ENCODE assay signal across 8 cellular contexts in the genomic region with DNA sequence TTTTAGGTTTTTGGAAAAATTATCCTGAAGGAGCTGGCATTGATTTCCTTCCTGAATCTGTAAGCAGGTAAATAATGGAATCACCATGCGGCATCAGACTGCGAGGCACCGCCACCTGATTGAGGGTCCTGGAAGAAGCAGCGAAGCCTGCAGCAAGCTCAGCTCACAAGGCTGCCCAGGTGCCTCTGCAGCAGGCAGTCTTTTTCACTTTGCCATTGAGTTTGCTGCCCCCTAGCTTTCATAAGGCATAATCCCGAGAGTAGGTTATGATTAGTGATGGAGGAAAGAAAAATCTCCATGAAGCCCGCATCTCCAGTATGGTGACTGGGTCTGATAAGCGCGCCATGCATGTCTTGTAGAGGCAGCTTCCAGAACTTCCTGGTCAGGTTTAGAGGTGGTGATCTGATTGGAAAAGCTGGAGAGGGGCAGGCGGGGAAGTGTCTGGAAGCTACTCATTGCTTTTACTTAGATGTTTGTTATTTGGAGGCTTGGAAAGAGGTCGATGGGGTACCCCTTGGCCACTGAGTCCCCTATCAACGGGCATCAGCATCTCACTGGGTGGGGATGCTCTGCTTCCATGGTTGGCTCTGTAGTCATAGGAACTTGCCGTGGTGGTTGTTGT. TPM values are rescaled to one million over a fixed set of nuclear protein-coding genes. Genes with fewer than 3 reads are reported as not detected.
DNase-seq lines count a peak whose midpoint lies in the region; ATAC-seq and TF ChIP-seq lines count a peak whose summit lies in the region.

No MANE protein-coding gene starts in this region.

- H3K27me3 ChIP-seq in neural progenitor cell = no peaks in the 10 kb centered on the region

- no peaks in the 10 kb centered on the region for H3K36me3 ChIP-seq in neural progenitor cell

- no peaks in the 10 kb centered on the region for H3K4me1 ChIP-seq in neural progenitor cell

- H4K20me1 ChIP-seq in neural progenitor cell (ENCODE audit: low read depth) = no peaks in the 10 kb centered on the region

- no peak overlapping the region for H3K4me3 ChIP-seq in fibroblast of pulmonary artery (replicated peaks; ENCODE audit: low read depth, low read length)
- no peak overlapping the region for H3K4me3 ChIP-seq in neural progenitor cell

- H3K27ac Mint-ChIP-seq in activated CD4-positive, alpha-beta T cell treated with anti-CD3 and anti-CD28 coated beads, Interleukin-2, amount 10 ng/mL, durations not matched to agents 7 days and 5 days = no peak overlapping the region
- no peak overlapping the region for H3K27ac Mint-ChIP-seq in neural progenitor cell

- H3F3A ChIP-seq in neural progenitor cell (ENCODE audit: low read depth) = no peaks in the 10 kb centered on the region

- H3K4me3 Mint-ChIP-seq in activated CD4-positive, alpha-beta T cell treated with anti-CD3 and anti-CD28 coated beads, Interleukin-2, amount 10 ng/mL, durations not matched to agents 7 days and 5 days = no peak overlapping the region
- H3K4me3 Mint-ChIP-seq in neural progenitor cell = no peak overlapping the region

- TF ChIP-seq CTCF in fibroblast of pulmonary artery (IDR thresholded peaks at IDR 0.05; ENCODE audit: low read length, missing control alignments) (peak; percentile 77), neural progenitor cell (IDR thresholded peaks at IDR 0.05) (peak; percentile 82)

- CTCF ChIA-PET in activated CD4-positive, alpha-beta T cell treated with anti-CD3 and anti-CD28 coated beads, Interleukin-2, amount 10 ng/mL, durations not matched to agents 7 days and 5 days (lab: Charles Lee) = interaction anchor here (0.6 to 1.4 kb wide), 6 partner anchors 15 to 341 kb away, joined by 3 to 5 read pairs (median 4); no protein-coding TSS in a partner anchor

- no peaks in the 10 kb centered on the region for H3K9me3 ChIP-seq in neural progenitor cell (ENCODE audit: low read depth)

- no peaks in the 10 kb centered on the region for H3K36me3 Mint-ChIP-seq in activated CD4-positive, alpha-beta T cell treated with anti-CD3 and anti-CD28 coated beads, Interleukin-2, amount 10 ng/mL, durations not matched to agents 7 days and 5 days (ENCODE audit: low read depth)
- no peaks in the 10 kb centered on the region for H3K36me3 Mint-ChIP-seq in neural progenitor cell

- H3K4me1 Mint-ChIP-seq in activated CD4-positive, alpha-beta T cell treated with anti-CD3 and anti-CD28 coated beads, Interleukin-2, amount 10 ng/mL, durations not matched to agents 7 days and 5 days = no peaks in the 10 kb centered on the region
- peaks cover 3% of the 10 kb centered on the region for H3K4me1 Mint-ChIP-seq in neural progenitor cell

- H3K9me3 Mint-ChIP-seq in activated CD4-positive, alpha-beta T cell treated with anti-CD3 and anti-CD28 coated beads, Interleukin-2, amount 10 ng/mL, durations not matched to agents 7 days and 5 days = no peaks in the 10 kb centered on the region
- no peaks in the 10 kb centered on the region for H3K9me3 Mint-ChIP-seq in neural progenitor cell

- POLR2A ChIA-PET in activated CD4-positive, alpha-beta T cell treated with anti-CD3 and anti-CD28 coated beads, Interleukin-2, amount 10 ng/mL, durations not matched to agents 7 days and 5 days (lab: Charles Lee) = no interaction called here

- no peak overlapping the region for H3K27ac ChIP-seq in neural progenitor cell

- H3K79me2 ChIP-seq in neural progenitor cell (ENCODE audit: low read depth) = no peaks in the 10 kb centered on the region

- DNase-seq in DMS79 treated with DMSO at 0.1 percent for 48 hours (lab: John Stamatoyannopoulos, UW) (peak; percentile 91), H4 (ENCODE audit: low spot score) (peak; percentile 47), NCI-H2171 treated with DMSO at 0.1 percent for 48 hours (lab: John Stamatoyannopoulos, UW) (peak; percentile 72), fibroblast of pulmonary artery (ENCODE audit: low read depth) (peak; percentile 65), neural progenitor cell (ENCODE audit: low spot score) (peak; percentile 80)
- DNase-seq in activated CD4-positive, alpha-beta T cell treated with anti-CD3 and anti-CD28 coated beads, Interleukin-2, amount 10 ng/mL, durations not matched to agents 7 days and 5 days = peak; percentile 50

- no peak overlapping the region for H2AFZ ChIP-seq in neural progenitor cell (replicated peaks)

- peaks cover 7% of the 10 kb centered on the region for H3K27me3 Mint-ChIP-seq in activated CD4-positive, alpha-beta T cell treated with anti-CD3 and anti-CD28 coated beads, Interleukin-2, amount 10 ng/mL, durations not matched to agents 7 days and 5 days
- H3K27me3 Mint-ChIP-seq in neural progenitor cell (ENCODE audit: insufficient read depth, low read depth) = peaks cover 3% of the 10 kb centered on the region

- no peak for ATAC-seq in GM18909 (IDR thresholded peaks at IDR 0.05; ENCODE audit: poor library complexity, unreplicated experiment)
- no peak for ATAC-seq in HG02852 (IDR thresholded peaks at IDR 0.05; ENCODE audit: unreplicated experiment)

- no peak overlapping the region for H3K4me2 ChIP-seq in neural progenitor cell

- H3K9ac ChIP-seq in neural progenitor cell = no peak overlapping the region

RNA-seq across cellular contexts. Expression of a gene that starts 26.7 kb away (rescaled TPM):
- not detected in 2 replicates for total RNA-seq in H4 (2014; rRNA removed; shearing (Covaris generic))
- total RNA-seq in activated CD4-positive, alpha-beta T cell treated with anti-CD3 and anti-CD28 coated beads, Interleukin-2, amount 10 ng/mL, durations not matched to agents 7 days and 5 days = not detected
- not detected in 2 replicates for total RNA-seq in neural progenitor cell (ENCODE audit: low replicate concordance)
